ENCODE assay signal across 15 cellular contexts in genomic region chr6:51805517-51805916, GRCh38.
A peak's percentile ranks its signal among the peaks of the same experiment; 100 is the strongest.
DNase-seq lines count a peak whose midpoint lies in the region; ATAC-seq and TF ChIP-seq lines count a peak whose summit lies in the region.
"Had no signal": no experiment of that assay in that cellular context is flagged by ENCODE, and none has a peak within 500 bp of the region (broad histone marks: within the 10 kb centered on the region; RNA-seq: fewer than 3 reads in every experiment).

No MANE protein-coding gene starts in this region.

- no peaks in the 10 kb centered on the region for H3K27me3 Mint-ChIP-seq in activated CD4-positive, alpha-beta memory T cell treated with anti-CD3 and anti-CD28 coated beads for 36 hours
- H3K27me3 Mint-ChIP-seq: CD4-positive, CD25-positive, alpha-beta regulatory T cell; stimulated activated memory B cell treated with anti-CD40 and anti-IgM and Interleukin-4, amounts not matched to agents 10 μg/mL and 1 μg/mL and 100 μg/mL, for 72 hours; type B pancreatic cell had no signal

- no peaks in the 10 kb centered on the region for H3K36me3 Mint-ChIP-seq in activated CD4-positive, alpha-beta memory T cell treated with anti-CD3 and anti-CD28 coated beads for 36 hours
- H3K36me3 Mint-ChIP-seq: CD4-positive, CD25-positive, alpha-beta regulatory T cell; stimulated activated memory B cell treated with anti-CD40 and anti-IgM and Interleukin-4, amounts not matched to agents 10 μg/mL and 1 μg/mL and 100 μg/mL, for 72 hours; type B pancreatic cell had no signal

- DNase-seq in GM06990 (ENCODE audit: extremely low read depth, insufficient read length) (peak; percentile 8), left lobe of liver (ENCODE audit: low spot score) (no peak), HCEC 1CT (no peak)
- no peak for DNase-seq in activated CD4-positive, alpha-beta memory T cell treated with anti-CD3 and anti-CD28 coated beads for 36 hours
- DNase-seq in central memory CD4-positive, alpha-beta T cell = no peak
- DNase-seq: CD4-positive, CD25-positive, alpha-beta regulatory T cell; esophagus squamous epithelium; NCI-H1694; NCI-H526 treated with DMSO at 0.1 percent for 48 hours; occipital lobe had no signal

- no peaks in the 10 kb centered on the region for H3K36me3 ChIP-seq in GM06990 (ENCODE audit: control insufficient read depth, insufficient read depth, low read length)
- H3K36me3 ChIP-seq: esophagus squamous epithelium had no signal

- ATAC-seq in GM19324 (IDR thresholded peaks at IDR 0.05; ENCODE audit: low FRiP score, unreplicated experiment) (peak; percentile 69), HG02678 (IDR thresholded peaks at IDR 0.05; ENCODE audit: unreplicated experiment) (peak; percentile 86), HG03280 (IDR thresholded peaks at IDR 0.05; ENCODE audit: unreplicated experiment) (peak; percentile 83), left lobe of liver (no peak)
- ATAC-seq: stimulated activated memory B cell treated with anti-CD40 and anti-IgM and Interleukin-4, amounts not matched to agents 10 μg/mL and 1 μg/mL and 100 μg/mL, for 72 hours had no signal

- POLR2A ChIA-PET in activated CD4-positive, alpha-beta memory T cell treated with anti-CD3 and anti-CD28 coated beads for 36 hours (lab: Charles Lee) = no interaction called here

- CTCF ChIA-PET in activated CD4-positive, alpha-beta memory T cell treated with anti-CD3 and anti-CD28 coated beads for 36 hours (lab: Charles Lee) = no interaction called here

- no peaks in the 10 kb centered on the region for H3K9me3 Mint-ChIP-seq in activated CD4-positive, alpha-beta memory T cell treated with anti-CD3 and anti-CD28 coated beads for 36 hours

- no peaks in the 10 kb centered on the region for H3K27me3 ChIP-seq in GM06990 (replicated peaks; ENCODE audit: control insufficient read depth, insufficient read depth, low read length)
- H3K27me3 ChIP-seq: esophagus squamous epithelium had no signal

- H3K4me3 Mint-ChIP-seq in activated CD4-positive, alpha-beta memory T cell treated with anti-CD3 and anti-CD28 coated beads for 36 hours = no peak overlapping the region
- H3K4me3 Mint-ChIP-seq: stimulated activated memory B cell treated with anti-CD40 and anti-IgM and Interleukin-4, amounts not matched to agents 10 μg/mL and 1 μg/mL and 100 μg/mL, for 72 hours; type B pancreatic cell had no signal

- TF ChIP-seq CTCF in GM06990 (IDR thresholded peaks at IDR 0.05; ENCODE audit: insufficient read depth, low read length, poor library complexity, severe bottlenecking) = no peak

- no peak overlapping the region for H3K4me3 ChIP-seq in GM06990 (replicated peaks; ENCODE audit: low read depth, low read length)
- H3K4me3 ChIP-seq: esophagus squamous epithelium had no signal

- H3K27ac Mint-ChIP-seq in activated CD4-positive, alpha-beta memory T cell treated with anti-CD3 and anti-CD28 coated beads for 36 hours = no peak overlapping the region
- H3K27ac Mint-ChIP-seq: stimulated activated memory B cell treated with anti-CD40 and anti-IgM and Interleukin-4, amounts not matched to agents 10 μg/mL and 1 μg/mL and 100 μg/mL, for 72 hours; type B pancreatic cell had no signal

- intact Hi-C loops in activated CD4-positive, alpha-beta memory T cell treated with anti-CD3 and anti-CD28 coated beads for 36 hours (cut with micrococcal nuclease) = no loop called here

- H3K4me1 Mint-ChIP-seq in activated CD4-positive, alpha-beta memory T cell treated with anti-CD3 and anti-CD28 coated beads for 36 hours (ENCODE audit: low read depth) = no peaks in the 10 kb centered on the region
- H3K4me1 Mint-ChIP-seq: CD4-positive, CD25-positive, alpha-beta regulatory T cell; stimulated activated memory B cell treated with anti-CD40 and anti-IgM and Interleukin-4, amounts not matched to agents 10 μg/mL and 1 μg/mL and 100 μg/mL, for 72 hours had no signal
